ENCODE assay signal across 21 cellular contexts in genomic region chr17:39513256-39513655, GRCh38. TPM values are rescaled to one million over a fixed set of nuclear protein-coding genes. Genes with fewer than 3 reads are reported as not detected.
DNase-seq lines count a peak whose midpoint lies in the region; ATAC-seq, FAIRE-seq and TF ChIP-seq lines count a peak whose summit lies in the region.
"Had no signal": no experiment of that assay in that cellular context is flagged by ENCODE, and none has a peak within 500 bp of the region (broad histone marks: within the 10 kb centered on the region; RNA-seq: fewer than 3 reads in every experiment).

No MANE protein-coding gene starts in this region.

- H3K9me3 Mint-ChIP-seq in activated T-cell treated with anti-CD3 and anti-CD28 coated beads, Interleukin-2, amount 50 U/mL, for 72 hours = no peaks in the 10 kb centered on the region
- no peaks in the 10 kb centered on the region for H3K9me3 Mint-ChIP-seq in activated T-cell treated with anti-CD3 and anti-CD28 coated beads, Interleukin-2, amount 50 U/mL, for 4 hours
- H3K9me3 Mint-ChIP-seq in nephron progenitor cell = no peaks in the 10 kb centered on the region
- H3K9me3 Mint-ChIP-seq: H9 had no signal

- peaks cover 3% of the 10 kb centered on the region for H3K4me1 Mint-ChIP-seq in activated T-cell treated with anti-CD3 and anti-CD28 coated beads, Interleukin-2, amount 50 U/mL, for 72 hours (ENCODE audit: low read depth)
- H3K4me1 Mint-ChIP-seq in activated T-cell treated with anti-CD3 and anti-CD28 coated beads, Interleukin-2, amount 50 U/mL, for 4 hours (ENCODE audit: low read depth) = peaks cover 3% of the 10 kb centered on the region
- H3K4me1 Mint-ChIP-seq in nephron progenitor cell = no peaks in the 10 kb centered on the region
- H3K4me1 Mint-ChIP-seq: H9 had no signal

- DNase-seq in activated T-cell treated with anti-CD3 and anti-CD28 coated beads, Interleukin-2, amount 50 U/mL, for 72 hours = no peak
- DNase-seq in activated T-cell treated with anti-CD3 and anti-CD28 coated beads, Interleukin-2, amount 50 U/mL, for 4 hours = no peak
- no peak for DNase-seq in GM12891 (ENCODE audit: insufficient read length, low spot score)
- no peak for DNase-seq in nephron progenitor cell
- DNase-seq in NCI-H2196 (lab: John Stamatoyannopoulos, UW; ENCODE audit: unreplicated experiment) = no peak
- DNase-seq in stimulated activated CD4-positive, alpha-beta T cell treated with anti-CD3 and anti-CD28 coated beads, Interleukin-4, amount 100 ng/mL, for 1 hour = no peak
- no peak for DNase-seq in heart right ventricle
- DNase-seq: AML-193, DMS 273 treated with DMSO at 0.1 percent for 48 hours, DND-41, H9, IMR-90, NCI-H1417 treated with DMSO at 0.1 percent for 48 hours, NCI-H2029, NCI-H446 treated with DMSO at 0.1 percent for 48 hours, NCI-H69 had no signal

- H3K4me3 ChIP-seq in heart right ventricle = no peak overlapping the region

- H3K27me3 ChIP-seq in heart right ventricle = no peaks in the 10 kb centered on the region

- H3K27me3 Mint-ChIP-seq in activated T-cell treated with anti-CD3 and anti-CD28 coated beads, Interleukin-2, amount 50 U/mL, for 72 hours (ENCODE audit: low read depth) = no peaks in the 10 kb centered on the region
- no peaks in the 10 kb centered on the region for H3K27me3 Mint-ChIP-seq in activated T-cell treated with anti-CD3 and anti-CD28 coated beads, Interleukin-2, amount 50 U/mL, for 4 hours (ENCODE audit: low read depth)
- no peaks in the 10 kb centered on the region for H3K27me3 Mint-ChIP-seq in nephron progenitor cell (ENCODE audit: low read depth, poor library complexity)

- peak; percentile 9 for FAIRE-seq in GM12891 (lab: Jason Lieb, UNC)
- FAIRE-seq: RCC 7860 had no signal

- intact Hi-C loops in heart right ventricle (cut with DNase I) = no loop called here

- no peaks in the 10 kb centered on the region for H3K9me3 ChIP-seq in heart right ventricle

- WGBS in heart right ventricle, 2 donors = 90 to 93% methylated on average over 3 of the region's 3 CpGs

- ATAC-seq in activated T-cell treated with anti-CD3 and anti-CD28 coated beads, Interleukin-2, amount 50 U/mL, for 72 hours (replicated peaks in 1 of 2) = no peak
- no peak for ATAC-seq in activated T-cell treated with anti-CD3 and anti-CD28 coated beads, Interleukin-2, amount 50 U/mL, for 4 hours
- no peak for ATAC-seq in heart right ventricle
- ATAC-seq: Right ventricle myocardium inferior had no signal

- H3K27ac ChIP-seq in VCaP (peak overlapping the region; percentile 2; the same call in 1 of the 2 replicates), heart right ventricle (no peak overlapping the region)
- H3K27ac ChIP-seq: C4-2B, HL-60 had no signal

- H3K4me3 Mint-ChIP-seq in activated T-cell treated with anti-CD3 and anti-CD28 coated beads, Interleukin-2, amount 50 U/mL, for 72 hours = no peak overlapping the region
- no peak overlapping the region for H3K4me3 Mint-ChIP-seq in activated T-cell treated with anti-CD3 and anti-CD28 coated beads, Interleukin-2, amount 50 U/mL, for 4 hours
- no peak overlapping the region for H3K4me3 Mint-ChIP-seq in nephron progenitor cell
- H3K4me3 Mint-ChIP-seq: H9 had no signal

- H3K27ac Mint-ChIP-seq in activated T-cell treated with anti-CD3 and anti-CD28 coated beads, Interleukin-2, amount 50 U/mL, for 72 hours = peak overlapping the region; percentile 81
- peak overlapping the region; percentile 18 for H3K27ac Mint-ChIP-seq in nephron progenitor cell
- H3K27ac Mint-ChIP-seq: H9 had no signal

- TF ChIP-seq POLR2A in GM12891 (IDR thresholded peaks at IDR 0.05; ENCODE audit: low read depth, low read length) = no peak

- TF ChIP-seq CTCF in VCaP (conservative IDR thresholded peaks at IDR 0.05) (no peak), nephron progenitor cell (IDR thresholded peaks at IDR 0.05) (no peak), heart right ventricle (IDR thresholded peaks at IDR 0.05) (no peak)

- peaks cover 12 to 42% of the 10 kb centered on the region in 2 donors for H3K36me3 Mint-ChIP-seq in activated T-cell treated with anti-CD3 and anti-CD28 coated beads, Interleukin-2, amount 50 U/mL, for 72 hours (ENCODE audit: insufficient read depth in 2 of 2)
- H3K36me3 Mint-ChIP-seq in activated T-cell treated with anti-CD3 and anti-CD28 coated beads, Interleukin-2, amount 50 U/mL, for 4 hours (ENCODE audit: insufficient read depth) = peaks cover 48% of the 10 kb centered on the region
- H3K36me3 Mint-ChIP-seq in nephron progenitor cell (ENCODE audit: low read depth) = peaks cover 93% of the 10 kb centered on the region

- no peaks in the 10 kb centered on the region for H3K4me1 ChIP-seq in heart right ventricle

- peaks cover 0 to 100% (median 69%) of the 10 kb centered on the region in 9 donors for H3K36me3 ChIP-seq in heart right ventricle

TF ChIP-seq in GM12891, 5 proteins besides CTCF, POLR2A, EP300 and RAD21:
- no peak for TF ChIP-seq TAF1 (IDR thresholded peaks at IDR 0.05; ENCODE audit: low read depth, low read length)
- TF ChIP-seq SPI1 (IDR thresholded peaks at IDR 0.05; ENCODE audit: low read depth, low read length) = no peak
- no peak for TF ChIP-seq POLR2AphosphoS5 (IDR thresholded peaks at IDR 0.05; ENCODE audit: low read depth, low read length)
- no peak for TF ChIP-seq POU2F2 (IDR thresholded peaks at IDR 0.05; ENCODE audit: low read depth, low read length)
- TF ChIP-seq PAX5 (IDR thresholded peaks at IDR 0.05; ENCODE audit: insufficient read depth, low read length, severe bottlenecking) = no peak

RNA-seq across cellular contexts. Expression of gene CDK12, which starts 52.0 kb away (rescaled TPM):
- 10 to 100 TPM; 69.4 to 75.9 TPM for total RNA-seq in activated T-cell treated with anti-CD3 and anti-CD28 coated beads, Interleukin-2, amount 50 U/mL, for 72 hours
- total RNA-seq in activated T-cell treated with anti-CD3 and anti-CD28 coated beads, Interleukin-2, amount 50 U/mL, for 4 hours = 10 to 100 TPM; 94.8 to 99.7 (median 97.7) TPM
- polyA plus RNA-seq in GM12891 (2012; ENCODE audit: low read depth, missing spikeins) = 17.8 TPM
- total RNA-seq in heart right ventricle = 10 to 100 TPM; 20.0 to 29.3 (median 24.3) TPM
- polyA plus RNA-seq in heart right ventricle = 1 to 10 TPM; 5.0 to 9.6 TPM
